14 cellular contexts compared by ENCODE assay signal in genomic region chr20:10667560-10668167, GRCh38. TPM values are rescaled to one million over a fixed set of nuclear protein-coding genes. Genes with fewer than 3 reads are reported as not detected.
DNase-seq lines count a peak whose midpoint lies in the region; ATAC-seq and TF ChIP-seq lines count a peak whose summit lies in the region.
"Had no signal": no experiment of that assay in that cellular context is flagged by ENCODE, and none has a peak within 500 bp of the region (broad histone marks: within the 10 kb centered on the region; RNA-seq: fewer than 3 reads in every experiment).

No MANE protein-coding gene starts in this region.

- intact Hi-C loops in breast epithelium (cut with DNase I; ENCODE audit: low total_unique reads), result no loop called here
- intact Hi-C loops in lower lobe of right lung (cut with DNase I), result no loop called here
- intact Hi-C loops in activated CD4-positive, alpha-beta T cell treated with anti-CD3 and anti-CD28 coated beads for 36 hours (cut with DNase I, micrococcal nuclease), result no loop called here

- no peaks in the 10 kb centered on the region for H3K9me3 Mint-ChIP-seq in activated CD4-positive, alpha-beta T cell treated with anti-CD3 and anti-CD28 coated beads for 36 hours (ENCODE audit: low read depth)
- H3K9me3 Mint-ChIP-seq: activated T-cell treated with anti-CD3 and anti-CD28 coated beads, Interleukin-2, amount 50 U/mL, for 72 hours; WTC11 had no signal

- no peaks in the 10 kb centered on the region for H3K36me3 ChIP-seq in breast epithelium
- peaks cover 42% of the 10 kb centered on the region for H3K36me3 ChIP-seq in lower lobe of right lung
- peaks cover 5 to 34% (median 8%) of the 10 kb centered on the region in 4 donors for H3K36me3 ChIP-seq in upper lobe of left lung

- peaks cover 13% of the 10 kb centered on the region for H3K4me1 Mint-ChIP-seq in activated CD4-positive, alpha-beta T cell treated with anti-CD3 and anti-CD28 coated beads for 36 hours

- TF ChIP-seq POLR2A in breast epithelium (IDR thresholded peaks at IDR 0.05), result no peak
- no peak for TF ChIP-seq POLR2A in upper lobe of left lung (IDR thresholded peaks at IDR 0.05)

- DNase-seq in NCI-H2029 treated with DMSO at 0.1 percent for 48 hours (lab: John Stamatoyannopoulos, UW) (peak; percentile 21), NCI-H2029 (lab: John Stamatoyannopoulos, UW) (no peak), breast epithelium (ENCODE audit: low spot score in 2 of 2) (no peak), lower lobe of right lung (no peak), upper lobe of left lung (no peak), SHP77 (lab: John Stamatoyannopoulos, UW) (no peak)
- no peak for DNase-seq in activated CD4-positive, alpha-beta T cell treated with anti-CD3 and anti-CD28 coated beads for 36 hours
- DNase-seq: 8988T; activated T-cell treated with anti-CD3 and anti-CD28 coated beads, Interleukin-2, amount 50 U/mL, for 72 hours; Caco-2; glutamatergic neuron; KBM-7 had no signal

- TF ChIP-seq CTCF in breast epithelium (IDR thresholded peaks at IDR 0.05) (no peak), lower lobe of right lung (IDR thresholded peaks at IDR 0.05) (no peak), upper lobe of left lung (IDR thresholded peaks at IDR 0.05) (no peak)

- H3K9me3 ChIP-seq in breast epithelium, result no peaks in the 10 kb centered on the region
- H3K9me3 ChIP-seq in lower lobe of right lung, result no peaks in the 10 kb centered on the region
- H3K9me3 ChIP-seq in upper lobe of left lung, result no peaks in the 10 kb centered on the region
- H3K9me3 ChIP-seq: Caco-2 had no signal

- peaks cover 44% of the 10 kb centered on the region for H3K27me3 Mint-ChIP-seq in activated CD4-positive, alpha-beta T cell treated with anti-CD3 and anti-CD28 coated beads for 36 hours

- TF ChIP-seq EP300 in upper lobe of left lung (IDR thresholded peaks at IDR 0.05), result no peak

- H3K4me1 ChIP-seq in breast epithelium (peaks cover 4 to 16% of the 10 kb centered on the region in 2 donors), lower lobe of right lung (peaks cover 64% of the 10 kb centered on the region), upper lobe of left lung (peaks cover 54 to 87% (median 56%) of the 10 kb centered on the region in 4 donors)

- H3K27ac Mint-ChIP-seq in activated CD4-positive, alpha-beta T cell treated with anti-CD3 and anti-CD28 coated beads for 36 hours, result no peak overlapping the region
- H3K27ac Mint-ChIP-seq: activated T-cell treated with anti-CD3 and anti-CD28 coated beads, Interleukin-2, amount 50 U/mL, for 72 hours; WTC11 had no signal

- POLR2A ChIA-PET in activated CD4-positive, alpha-beta T cell treated with anti-CD3 and anti-CD28 coated beads for 36 hours (lab: Charles Lee), result no interaction called here

- ATAC-seq in lower lobe of right lung (no peak), upper lobe of left lung (ENCODE audit: low FRiP score in 2 of 2) (no peak), HG02571 (IDR thresholded peaks at IDR 0.05; ENCODE audit: unreplicated experiment) (no peak)
- ATAC-seq in activated CD4-positive, alpha-beta T cell treated with anti-CD3 and anti-CD28 coated beads for 36 hours, result no peak
- ATAC-seq: activated T-cell treated with anti-CD3 and anti-CD28 coated beads, Interleukin-2, amount 50 U/mL, for 72 hours; WTC11 had no signal

- no peak overlapping the region for H3K4me3 Mint-ChIP-seq in activated CD4-positive, alpha-beta T cell treated with anti-CD3 and anti-CD28 coated beads for 36 hours
- H3K4me3 Mint-ChIP-seq: activated T-cell treated with anti-CD3 and anti-CD28 coated beads, Interleukin-2, amount 50 U/mL, for 72 hours; WTC11 had no signal

- H3K4me3 ChIP-seq in breast epithelium, result peak overlapping the region; percentile 4 to 49 (median 23)
- H3K4me3 ChIP-seq in lower lobe of right lung, result peak overlapping the region; percentile 27
- H3K4me3 ChIP-seq in upper lobe of left lung, result peak overlapping the region in 1 of 4 donors; percentile 12

- peak overlapping the region; percentile 77 to 87 for H3K27ac ChIP-seq in breast epithelium
- H3K27ac ChIP-seq in lower lobe of right lung, result peak overlapping the region; percentile 49
- peak overlapping the region in 3 of 4 donors; percentile 59 to 76 (median 67) for H3K27ac ChIP-seq in upper lobe of left lung

- no peaks in the 10 kb centered on the region for H3K36me3 Mint-ChIP-seq in activated CD4-positive, alpha-beta T cell treated with anti-CD3 and anti-CD28 coated beads for 36 hours (ENCODE audit: low read depth)

- H3K27me3 ChIP-seq in breast epithelium (no peaks in the 10 kb centered on the region), lower lobe of right lung (ENCODE audit: low read depth) (no peaks in the 10 kb centered on the region), upper lobe of left lung (no peaks in the 10 kb centered on the region)

- CTCF ChIA-PET in activated CD4-positive, alpha-beta T cell treated with anti-CD3 and anti-CD28 coated beads for 36 hours (lab: Charles Lee), result no interaction called here

- 76 to 91% methylated on average over 6 of the region's 6 CpGs for WGBS in upper lobe of left lung, 2 donors

RNA-seq across cellular contexts. Expression of gene JAG1, which starts 6.1 kb away (rescaled TPM):
- 10 to 100 TPM; 49.0 to 97.9 (median 75.7) TPM for total RNA-seq in breast epithelium
- total RNA-seq in lower lobe of right lung, result 60.1 TPM
- total RNA-seq in upper lobe of left lung, result 10 to 100 TPM; 37.7 to 57.4 (median 47.0) TPM
- total RNA-seq in activated CD4-positive, alpha-beta T cell treated with anti-CD3 and anti-CD28 coated beads for 36 hours, result under 1 TPM; 0.30 to 0.44 TPM

Comparison
In these comparisons a context has a peak if more than half of its experiments do, and no peak if none do; other contexts are left out.
1. RNA of gene JAG1, which starts 6.1 kb away (total RNA-seq): 49.0 to 97.9 TPM in breast epithelium, 60.1 TPM in lower lobe of right lung (single experiment) and 37.7 to 57.4 TPM in upper lobe of left lung; 0.30 to 0.44 TPM in activated CD4-positive, alpha-beta T cell treated with anti-CD3 and anti-CD28 coated beads for 36 hours; every median in the first group is over 10 times any median in the second.
2. Peak in every context shown above with its lines, with median percentiles within 50 percentile points of each other: H3K27ac ChIP-seq.